Comparison of ENCODE assay signal across 2 cellular contexts in genomic region chr10:2876032-2876431, GRCh38.
TF ChIP-seq lines count a peak whose summit lies in the region.

No MANE protein-coding gene starts in this region.

TF ChIP-seq in HEK293, 187 proteins besides CTCF, POLR2A, EP300 and RAD21:
- no peak for TF ChIP-seq ZNF658 (tag by site-specific recombination; IDR thresholded peaks at IDR 0.05)
- TF ChIP-seq ZNF596 (tag by site-specific recombination; IDR thresholded peaks at IDR 0.05): no peak
- no peak for TF ChIP-seq ZNF133 (tag by site-specific recombination; IDR thresholded peaks at IDR 0.05)
- no peak for TF ChIP-seq PBX3 (CRISPR knock-in tag; IDR thresholded peaks at IDR 0.05)
- no peak for TF ChIP-seq TCF7L2 (IDR thresholded peaks at IDR 0.05; ENCODE audit: borderline replicate concordance, low read depth, low read length)
- TF ChIP-seq ZNF311 (tag by site-specific recombination; IDR thresholded peaks at IDR 0.05; ENCODE audit: borderline replicate concordance): no peak
- no peak for TF ChIP-seq ZNF670 (tag by site-specific recombination; IDR thresholded peaks at IDR 0.05; ENCODE audit: low read depth)
- TF ChIP-seq ZNF366 (tag by site-specific recombination; conservative IDR thresholded peaks at IDR 0.05): peak; percentile 77; the same call in 1 of the 2 replicates
- TF ChIP-seq ZNF621 (tag by site-specific recombination; IDR thresholded peaks at IDR 0.05): no peak

TF ChIP-seq in K562, 482 proteins besides CTCF, POLR2A, EP300 and RAD21:
- no peak for TF ChIP-seq ZNF740 (CRISPR knock-in tag; IDR thresholded peaks at IDR 0.05)
- TF ChIP-seq ZNF740 (tag; IDR thresholded peaks at IDR 0.05): no peak
- peak; percentile 85 for TF ChIP-seq DACH1 (IDR thresholded peaks at IDR 0.05; ENCODE audit: partially characterized antibody)
- 0 out of 2 replicates have a peak, but pooled peaks have one; percentile 28 for TF ChIP-seq ZBTB2 (IDR thresholded peaks at IDR 0.05)
